In the genomic region with DNA sequence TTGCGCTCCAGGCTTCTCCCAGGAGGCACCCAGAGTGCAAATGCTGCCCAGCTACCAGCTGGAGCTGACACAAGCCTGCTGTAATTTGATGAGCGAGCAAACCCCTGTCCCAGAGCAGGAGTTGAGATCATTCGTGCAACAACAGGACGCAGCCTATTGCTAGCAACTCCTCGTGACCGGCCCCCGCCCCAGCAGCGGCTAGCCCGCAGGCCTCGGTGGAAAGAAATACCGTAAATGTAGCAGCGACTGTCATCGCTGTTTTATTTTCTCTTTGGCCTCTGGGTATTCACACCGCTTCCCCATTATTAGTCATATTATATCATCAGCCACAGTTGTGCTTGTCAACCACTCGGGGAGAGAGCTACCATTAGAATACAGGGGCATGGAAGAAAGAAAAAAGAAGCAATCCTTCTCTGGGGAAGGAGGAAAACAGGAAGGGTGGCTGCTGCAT, we compare ENCODE assay signal across 8 cellular contexts. TPM values are rescaled to one million over a fixed set of nuclear protein-coding genes. Genes with fewer than 3 reads are reported as not detected.
A peak's percentile ranks its signal among the peaks of the same experiment; 100 is the strongest.
DNase-seq lines count a peak whose midpoint lies in the region; ATAC-seq and TF ChIP-seq lines count a peak whose summit lies in the region.

No MANE protein-coding gene starts in this region.

- H3K9me3 Mint-ChIP-seq in activated T-helper 17 cell treated with anti-CD3 and anti-CD28 coated beads, Interleukin-2, amount 50 U/mL, for 72 hours = no peaks in the 10 kb centered on the region

- H3K27me3 Mint-ChIP-seq in activated T-helper 17 cell treated with anti-CD3 and anti-CD28 coated beads, Interleukin-2, amount 50 U/mL, for 72 hours = no peaks in the 10 kb centered on the region

- no peaks in the 10 kb centered on the region for H3K9me3 ChIP-seq in right atrium auricular region

- H3K4me3 Mint-ChIP-seq in activated T-helper 17 cell treated with anti-CD3 and anti-CD28 coated beads, Interleukin-2, amount 50 U/mL, for 72 hours = peak overlapping the region; percentile 62

- no peaks in the 10 kb centered on the region for H3K27me3 ChIP-seq in right atrium auricular region

- H3K27ac Mint-ChIP-seq in activated T-helper 17 cell treated with anti-CD3 and anti-CD28 coated beads, Interleukin-2, amount 50 U/mL, for 72 hours = peak overlapping the region; percentile 82

- H3K36me3 Mint-ChIP-seq in activated T-helper 17 cell treated with anti-CD3 and anti-CD28 coated beads, Interleukin-2, amount 50 U/mL, for 72 hours (ENCODE audit: low read depth) = no peaks in the 10 kb centered on the region

- no peaks in the 10 kb centered on the region for H3K36me3 ChIP-seq in right atrium auricular region

- ATAC-seq in Right ventricle myocardium inferior (peak; percentile 90), HG02938 (IDR thresholded peaks at IDR 0.05; ENCODE audit: unreplicated experiment) (no peak), GM19328 (IDR thresholded peaks at IDR 0.05; ENCODE audit: unreplicated experiment) (no peak), GM21390 (IDR thresholded peaks at IDR 0.05; ENCODE audit: unreplicated experiment) (no peak)
- peak; percentile 77 for ATAC-seq in activated T-helper 17 cell treated with anti-CD3 and anti-CD28 coated beads, Interleukin-2, amount 50 U/mL, for 72 hours (replicated peaks)

- peak; percentile 80 for DNase-seq in Right ventricle myocardium inferior (ENCODE audit: missing footprints)
- DNase-seq in cardiac septum (ENCODE audit: low spot score) = no peak
- peak; percentile 84 for DNase-seq in right atrium auricular region (ENCODE audit: low spot score)
- peak; percentile 93 for DNase-seq in stromal cell of bone marrow (ENCODE audit: low read depth)

- H3K4me1 Mint-ChIP-seq in activated T-helper 17 cell treated with anti-CD3 and anti-CD28 coated beads, Interleukin-2, amount 50 U/mL, for 72 hours = peaks cover 11% of the 10 kb centered on the region

- peak overlapping the region; percentile 40 to 53 for H3K27ac ChIP-seq in right atrium auricular region

- H3K4me3 ChIP-seq in right atrium auricular region = peak overlapping the region in 1 of 2 donors; percentile 15

- TF ChIP-seq CTCF in right atrium auricular region (IDR thresholded peaks at IDR 0.05) = no peak

- H3K4me1 ChIP-seq in right atrium auricular region = no peaks in the 10 kb centered on the region

- intact Hi-C loops in Right ventricle myocardium inferior (cut with DNase I) = no loop called here
- intact Hi-C loops in cardiac septum (cut with DNase I) = no loop called here

RNA-seq across cellular contexts. Expression of gene ATXN10, which starts 59.2 kb away (rescaled TPM):
- total RNA-seq in Right ventricle myocardium inferior = 138 TPM
- total RNA-seq in cardiac septum = 156 TPM
- 10 to 100 TPM; 55.8 to 89.1 TPM for total RNA-seq in activated T-helper 17 cell treated with anti-CD3 and anti-CD28 coated beads, Interleukin-2, amount 50 U/mL, for 72 hours
- total RNA-seq in right atrium auricular region = 10 to 100 TPM; 85.3 to 88.5 TPM

Comparison
In these comparisons a context has a peak if more than half of its experiments do, and no peak if none do; other contexts are left out.
1. ATAC-seq: peak in Right ventricle myocardium inferior (single experiment) and activated T-helper 17 cell treated with anti-CD3 and anti-CD28 coated beads, Interleukin-2, amount 50 U/mL, for 72 hours (single experiment); none in HG02938 (single experiment), GM19328 (single experiment) and GM21390 (single experiment).